In genomic region chr1:20080441-20081330, GRCh38 we compare ENCODE assay signal across 13 cellular contexts. TPM values are rescaled to one million over a fixed set of nuclear protein-coding genes. Genes with fewer than 3 reads are reported as not detected.
DNase-seq lines count a peak whose midpoint lies in the region; ATAC-seq and TF ChIP-seq lines count a peak whose summit lies in the region.
"Had no signal": no experiment of that assay in that cellular context is flagged by ENCODE, and none has a peak within 500 bp of the region (broad histone marks: within the 10 kb centered on the region; RNA-seq: fewer than 3 reads in every experiment).

No MANE protein-coding gene starts in this region.

- peaks cover 9% of the 10 kb centered on the region for H3K27me3 Mint-ChIP-seq in osteocyte (ENCODE audit: unreplicated experiment)

- no peaks in the 10 kb centered on the region for H3K36me3 Mint-ChIP-seq in osteocyte (ENCODE audit: unreplicated experiment)
- H3K36me3 Mint-ChIP-seq: WTC11 had no signal

- H3K27ac Mint-ChIP-seq in osteocyte (ENCODE audit: unreplicated experiment), result no peak overlapping the region

- no peaks in the 10 kb centered on the region for H3K9me3 Mint-ChIP-seq in osteocyte (ENCODE audit: unreplicated experiment)

- no peak for TF ChIP-seq CTCF in osteocyte (IDR thresholded peaks at IDR 0.05)

- no peaks in the 10 kb centered on the region for H3K4me1 Mint-ChIP-seq in osteocyte (ENCODE audit: unreplicated experiment)

- H3K4me3 Mint-ChIP-seq in osteocyte (ENCODE audit: unreplicated experiment), result no peak overlapping the region
- H3K4me3 Mint-ChIP-seq: WTC11 had no signal

- peak; percentile 61 for ATAC-seq in GM21723 (IDR thresholded peaks at IDR 0.05; ENCODE audit: unreplicated experiment)
- peak; percentile 63 for ATAC-seq in left lobe of liver
- ATAC-seq in HG03571 (IDR thresholded peaks at IDR 0.05; ENCODE audit: unreplicated experiment), result no peak
- ATAC-seq: WTC11 had no signal

- DNase-seq in ELF-1 (ENCODE audit: low read depth, low spot score) (peak; percentile 11), OCI-M1 (lab: John Stamatoyannopoulos, UW) (peak; percentile 4), left lobe of liver (ENCODE audit: low spot score) (no peak), osteocyte (ENCODE audit: extremely low spot score, unreplicated experiment) (no peak), HK-2 (ENCODE audit: unreplicated experiment) (no peak), COR-L47 (lab: John Stamatoyannopoulos, UW) (no peak)
- DNase-seq: effector memory CD4-positive, alpha-beta T cell; NCI-H69; occipital lobe; tibial artery had no signal

RNA-seq across cellular contexts. Expression of gene PLA2G5, which starts 10.7 kb away (rescaled TPM):
- total RNA-seq in left lobe of liver, result 5.8 TPM
- not detected in 2 replicates for total RNA-seq in osteocyte
- total RNA-seq: WTC11 had no signal

RNA-seq across cellular contexts. Expression of gene PLA2G2D, which starts 38.6 kb away (rescaled TPM):
- not detected for total RNA-seq in left lobe of liver
- not detected in 2 replicates for total RNA-seq in osteocyte
- total RNA-seq: occipital lobe, WTC11 had no signal

RNA-seq across cellular contexts. Expression of gene PLA2G2F, which starts 58.4 kb away (rescaled TPM):
- total RNA-seq in left lobe of liver (not detected), osteocyte (not detected in 2 replicates)
- total RNA-seq: occipital lobe, WTC11 had no signal

Comparison
In these comparisons a context has a peak if more than half of its experiments do, and no peak if none do; other contexts are left out.
1. DNase-seq: peak in ELF-1 (single experiment) and OCI-M1 (single experiment); none in left lobe of liver (single experiment), osteocyte (single experiment), HK-2 (single experiment) and COR-L47 (single experiment).